In the genomic region with DNA sequence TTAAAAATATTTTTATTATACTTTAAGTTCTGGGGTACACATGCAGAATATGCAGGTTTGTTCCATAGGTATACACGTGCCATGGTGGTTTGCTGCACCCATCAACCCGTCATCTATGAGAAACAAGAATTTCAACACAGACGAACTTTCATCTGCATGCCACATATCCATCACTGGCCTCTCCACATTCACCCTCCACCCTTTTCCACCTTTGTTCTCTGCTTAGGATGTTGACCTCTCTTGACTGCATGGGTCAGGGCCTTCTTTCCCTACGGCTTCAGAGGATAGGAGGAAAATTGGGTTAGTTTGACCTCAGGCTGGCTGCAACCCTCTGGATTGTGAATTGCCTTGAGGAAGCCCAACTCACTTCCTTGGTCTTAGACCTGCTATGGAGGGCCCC, we compare ENCODE assay signal across 1 cellular context.
TF ChIP-seq lines count a peak whose summit lies in the region.

No MANE protein-coding gene starts in this region.

TF ChIP-seq in HepG2, 621 proteins besides CTCF, POLR2A, EP300 and RAD21 (continued from another document and continues in another):
- TF ChIP-seq, protein P1, sequence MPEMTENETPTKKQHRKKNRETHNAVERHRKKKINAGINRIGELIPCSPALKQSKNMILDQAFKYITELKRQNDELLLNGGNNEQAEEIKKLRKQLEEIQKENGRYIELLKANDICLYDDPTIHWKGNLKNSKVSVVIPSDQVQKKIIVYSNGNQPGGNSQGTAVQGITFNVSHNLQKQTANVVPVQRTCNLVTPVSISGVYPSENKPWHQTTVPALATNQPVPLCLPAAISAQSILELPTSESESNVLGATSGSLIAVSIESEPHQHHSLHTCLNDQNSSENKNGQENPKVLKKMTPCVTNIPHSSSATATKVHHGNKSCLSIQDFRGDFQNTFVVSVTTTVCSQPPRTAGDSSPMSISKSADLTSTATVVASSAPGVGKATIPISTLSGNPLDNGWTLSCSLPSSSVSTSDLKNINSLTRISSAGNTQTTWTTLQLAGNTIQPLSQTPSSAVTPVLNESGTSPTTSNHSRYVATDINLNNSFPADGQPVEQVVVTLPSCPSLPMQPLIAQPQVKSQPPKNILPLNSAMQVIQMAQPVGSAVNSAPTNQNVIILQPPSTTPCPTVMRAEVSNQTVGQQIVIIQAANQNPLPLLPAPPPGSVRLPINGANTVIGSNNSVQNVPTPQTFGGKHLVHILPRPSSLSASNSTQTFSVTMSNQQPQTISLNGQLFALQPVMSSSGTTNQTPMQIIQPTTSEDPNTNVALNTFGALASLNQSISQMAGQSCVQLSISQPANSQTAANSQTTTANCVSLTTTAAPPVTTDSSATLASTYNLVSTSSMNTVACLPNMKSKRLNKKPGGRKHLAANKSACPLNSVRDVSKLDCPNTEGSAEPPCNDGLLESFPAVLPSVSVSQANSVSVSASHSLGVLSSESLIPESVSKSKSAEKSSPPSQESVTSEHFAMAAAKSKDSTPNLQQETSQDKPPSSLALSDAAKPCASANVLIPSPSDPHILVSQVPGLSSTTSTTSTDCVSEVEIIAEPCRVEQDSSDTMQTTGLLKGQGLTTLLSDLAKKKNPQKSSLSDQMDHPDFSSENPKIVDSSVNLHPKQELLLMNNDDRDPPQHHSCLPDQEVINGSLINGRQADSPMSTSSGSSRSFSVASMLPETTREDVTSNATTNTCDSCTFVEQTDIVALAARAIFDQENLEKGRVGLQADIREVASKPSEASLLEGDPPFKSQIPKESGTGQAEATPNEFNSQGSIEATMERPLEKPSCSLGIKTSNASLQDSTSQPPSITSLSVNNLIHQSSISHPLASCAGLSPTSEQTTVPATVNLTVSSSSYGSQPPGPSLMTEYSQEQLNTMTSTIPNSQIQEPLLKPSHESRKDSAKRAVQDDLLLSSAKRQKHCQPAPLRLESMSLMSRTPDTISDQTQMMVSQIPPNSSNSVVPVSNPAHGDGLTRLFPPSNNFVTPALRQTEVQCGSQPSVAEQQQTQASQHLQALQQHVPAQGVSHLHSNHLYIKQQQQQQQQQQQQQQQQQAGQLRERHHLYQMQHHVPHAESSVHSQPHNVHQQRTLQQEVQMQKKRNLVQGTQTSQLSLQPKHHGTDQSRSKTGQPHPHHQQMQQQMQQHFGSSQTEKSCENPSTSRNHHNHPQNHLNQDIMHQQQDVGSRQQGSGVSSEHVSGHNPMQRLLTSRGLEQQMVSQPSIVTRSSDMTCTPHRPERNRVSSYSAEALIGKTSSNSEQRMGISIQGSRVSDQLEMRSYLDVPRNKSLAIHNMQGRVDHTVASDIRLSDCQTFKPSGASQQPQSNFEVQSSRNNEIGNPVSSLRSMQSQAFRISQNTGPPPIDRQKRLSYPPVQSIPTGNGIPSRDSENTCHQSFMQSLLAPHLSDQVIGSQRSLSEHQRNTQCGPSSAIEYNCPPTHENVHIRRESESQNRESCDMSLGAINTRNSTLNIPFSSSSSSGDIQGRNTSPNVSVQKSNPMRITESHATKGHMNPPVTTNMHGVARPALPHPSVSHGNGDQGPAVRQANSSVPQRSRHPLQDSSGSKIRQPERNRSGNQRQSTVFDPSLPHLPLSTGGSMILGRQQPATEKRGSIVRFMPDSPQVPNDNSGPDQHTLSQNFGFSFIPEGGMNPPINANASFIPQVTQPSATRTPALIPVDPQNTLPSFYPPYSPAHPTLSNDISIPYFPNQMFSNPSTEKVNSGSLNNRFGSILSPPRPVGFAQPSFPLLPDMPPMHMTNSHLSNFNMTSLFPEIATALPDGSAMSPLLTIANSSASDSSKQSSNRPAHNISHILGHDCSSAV (CRISPR knock-in tag; IDR thresholded peaks at IDR 0.05; ENCODE audit: borderline replicate concordance): no peak
- TF ChIP-seq ZSCAN30 (CRISPR knock-in tag; IDR thresholded peaks at IDR 0.05) (no peak), DNMT3B (CRISPR knock-in tag; conservative IDR thresholded peaks at IDR 0.05) (no peak), ZNF33B (CRISPR knock-in tag; IDR thresholded peaks at IDR 0.05) (no peak), MED1 (CRISPR knock-in tag; IDR thresholded peaks at IDR 0.05) (peak; percentile 45; the same call in 1 of the 2 replicates), ZNF331 (CRISPR knock-in tag; IDR thresholded peaks at IDR 0.05) (no peak), GZF1 (CRISPR knock-in tag; IDR thresholded peaks at IDR 0.05) (no peak), CHD4 (IDR thresholded peaks at IDR 0.05; ENCODE audit: borderline replicate concordance, low read length) (no peak), SOX5 (CRISPR knock-in tag; IDR thresholded peaks at IDR 0.05; ENCODE audit: borderline replicate concordance) (peak; percentile 69), ZNF75D (CRISPR knock-in tag; IDR thresholded peaks at IDR 0.05; ENCODE audit: borderline replicate concordance) (no peak), IRF2 (CRISPR knock-in tag; IDR thresholded peaks at IDR 0.05) (no peak), KDM5B (CRISPR knock-in tag; IDR thresholded peaks at IDR 0.05; ENCODE audit: borderline replicate concordance) (no peak), NR1H2 (CRISPR knock-in tag; IDR thresholded peaks at IDR 0.05; ENCODE audit: borderline replicate concordance, low read depth) (no peak), ZNF773 (CRISPR knock-in tag; IDR thresholded peaks at IDR 0.05; ENCODE audit: borderline replicate concordance) (no peak), ZMYM4 (CRISPR knock-in tag; IDR thresholded peaks at IDR 0.05) (peak; percentile 79), ZC3H13 (CRISPR knock-in tag; IDR thresholded peaks at IDR 0.05) (no peak), SNRNP70 (IDR thresholded peaks at IDR 0.05; ENCODE audit: low read depth, low read length) (no peak), ZNF879 (CRISPR knock-in tag; IDR thresholded peaks at IDR 0.05) (no peak), PHF21A (CRISPR knock-in tag; IDR thresholded peaks at IDR 0.05) (no peak), LCORL (IDR thresholded peaks at IDR 0.05) (no peak), LCORL (CRISPR knock-in tag; IDR thresholded peaks at IDR 0.05) (0 out of 2 replicates have a peak, but pooled peaks have one; percentile 10), THAP11 (CRISPR knock-in tag; IDR thresholded peaks at IDR 0.05) (no peak), WIZ (CRISPR knock-in tag; IDR thresholded peaks at IDR 0.05) (peak; percentile 56; the same call in 1 of the 2 replicates), ZNF766 (CRISPR knock-in tag; IDR thresholded peaks at IDR 0.05; ENCODE audit: borderline replicate concordance) (no peak), ZNF10 (CRISPR knock-in tag; IDR thresholded peaks at IDR 0.05; ENCODE audit: borderline replicate concordance, low read depth) (no peak), HDAC1 (CRISPR knock-in tag; IDR thresholded peaks at IDR 0.05) (no peak), ZNF619 (CRISPR knock-in tag; IDR thresholded peaks at IDR 0.05) (no peak), POGZ (CRISPR knock-in tag; IDR thresholded peaks at IDR 0.05) (peak; percentile 62; the same call in 1 of the 2 replicates), SNAPC2 (CRISPR knock-in tag; IDR thresholded peaks at IDR 0.05) (no peak), ISL2 (CRISPR knock-in tag; IDR thresholded peaks at IDR 0.05) (no peak)
- TF ChIP-seq, protein P2, sequence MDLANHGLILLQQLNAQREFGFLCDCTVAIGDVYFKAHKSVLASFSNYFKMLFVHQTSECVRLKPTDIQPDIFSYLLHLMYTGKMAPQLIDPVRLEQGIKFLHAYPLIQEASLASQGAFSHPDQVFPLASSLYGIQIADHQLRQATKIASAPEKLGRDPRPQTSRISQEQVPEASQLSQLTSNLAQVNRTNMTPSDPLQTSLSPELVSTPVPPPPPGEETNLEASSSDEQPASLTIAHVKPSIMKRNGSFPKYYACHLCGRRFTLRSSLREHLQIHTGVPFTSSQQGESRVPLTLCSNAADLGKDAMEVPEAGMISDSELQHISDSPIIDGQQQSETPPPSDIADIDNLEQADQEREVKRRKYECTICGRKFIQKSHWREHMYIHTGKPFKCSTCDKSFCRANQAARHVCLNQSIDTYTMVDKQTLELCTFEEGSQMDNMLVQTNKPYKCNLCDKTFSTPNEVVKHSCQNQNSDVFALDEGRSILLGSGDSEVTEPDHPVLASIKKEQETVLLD (CRISPR knock-in tag; IDR thresholded peaks at IDR 0.05; ENCODE audit: low read depth): no peak
- TF ChIP-seq, protein P3, sequence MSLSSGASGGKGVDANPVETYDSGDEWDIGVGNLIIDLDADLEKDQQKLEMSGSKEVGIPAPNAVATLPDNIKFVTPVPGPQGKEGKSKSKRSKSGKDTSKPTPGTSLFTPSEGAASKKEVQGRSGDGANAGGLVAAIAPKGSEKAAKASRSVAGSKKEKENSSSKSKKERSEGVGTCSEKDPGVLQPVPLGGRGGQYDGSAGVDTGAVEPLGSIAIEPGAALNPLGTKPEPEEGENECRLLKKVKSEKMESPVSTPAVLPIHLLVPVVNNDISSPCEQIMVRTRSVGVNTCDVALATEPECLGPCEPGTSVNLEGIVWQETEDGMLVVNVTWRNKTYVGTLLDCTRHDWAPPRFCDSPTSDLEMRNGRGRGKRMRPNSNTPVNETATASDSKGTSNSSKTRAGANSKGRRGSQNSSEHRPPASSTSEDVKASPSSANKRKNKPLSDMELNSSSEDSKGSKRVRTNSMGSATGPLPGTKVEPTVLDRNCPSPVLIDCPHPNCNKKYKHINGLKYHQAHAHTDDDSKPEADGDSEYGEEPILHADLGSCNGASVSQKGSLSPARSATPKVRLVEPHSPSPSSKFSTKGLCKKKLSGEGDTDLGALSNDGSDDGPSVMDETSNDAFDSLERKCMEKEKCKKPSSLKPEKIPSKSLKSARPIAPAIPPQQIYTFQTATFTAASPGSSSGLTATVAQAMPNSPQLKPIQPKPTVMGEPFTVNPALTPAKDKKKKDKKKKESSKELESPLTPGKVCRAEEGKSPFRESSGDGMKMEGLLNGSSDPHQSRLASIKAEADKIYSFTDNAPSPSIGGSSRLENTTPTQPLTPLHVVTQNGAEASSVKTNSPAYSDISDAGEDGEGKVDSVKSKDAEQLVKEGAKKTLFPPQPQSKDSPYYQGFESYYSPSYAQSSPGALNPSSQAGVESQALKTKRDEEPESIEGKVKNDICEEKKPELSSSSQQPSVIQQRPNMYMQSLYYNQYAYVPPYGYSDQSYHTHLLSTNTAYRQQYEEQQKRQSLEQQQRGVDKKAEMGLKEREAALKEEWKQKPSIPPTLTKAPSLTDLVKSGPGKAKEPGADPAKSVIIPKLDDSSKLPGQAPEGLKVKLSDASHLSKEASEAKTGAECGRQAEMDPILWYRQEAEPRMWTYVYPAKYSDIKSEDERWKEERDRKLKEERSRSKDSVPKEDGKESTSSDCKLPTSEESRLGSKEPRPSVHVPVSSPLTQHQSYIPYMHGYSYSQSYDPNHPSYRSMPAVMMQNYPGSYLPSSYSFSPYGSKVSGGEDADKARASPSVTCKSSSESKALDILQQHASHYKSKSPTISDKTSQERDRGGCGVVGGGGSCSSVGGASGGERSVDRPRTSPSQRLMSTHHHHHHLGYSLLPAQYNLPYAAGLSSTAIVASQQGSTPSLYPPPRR (CRISPR knock-in tag; IDR thresholded peaks at IDR 0.05; ENCODE audit: borderline replicate concordance): no peak
- TF ChIP-seq, protein P4, sequence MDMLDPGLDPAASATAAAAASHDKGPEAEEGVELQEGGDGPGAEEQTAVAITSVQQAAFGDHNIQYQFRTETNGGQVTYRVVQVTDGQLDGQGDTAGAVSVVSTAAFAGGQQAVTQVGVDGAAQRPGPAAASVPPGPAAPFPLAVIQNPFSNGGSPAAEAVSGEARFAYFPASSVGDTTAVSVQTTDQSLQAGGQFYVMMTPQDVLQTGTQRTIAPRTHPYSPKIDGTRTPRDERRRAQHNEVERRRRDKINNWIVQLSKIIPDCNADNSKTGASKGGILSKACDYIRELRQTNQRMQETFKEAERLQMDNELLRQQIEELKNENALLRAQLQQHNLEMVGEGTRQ (IDR thresholded peaks at IDR 0.05; ENCODE audit: low read depth, low read length): no peak
- TF ChIP-seq, protein P4 (CRISPR knock-in tag; IDR thresholded peaks at IDR 0.05; ENCODE audit: borderline replicate concordance): no peak
- TF ChIP-seq, protein P5, sequence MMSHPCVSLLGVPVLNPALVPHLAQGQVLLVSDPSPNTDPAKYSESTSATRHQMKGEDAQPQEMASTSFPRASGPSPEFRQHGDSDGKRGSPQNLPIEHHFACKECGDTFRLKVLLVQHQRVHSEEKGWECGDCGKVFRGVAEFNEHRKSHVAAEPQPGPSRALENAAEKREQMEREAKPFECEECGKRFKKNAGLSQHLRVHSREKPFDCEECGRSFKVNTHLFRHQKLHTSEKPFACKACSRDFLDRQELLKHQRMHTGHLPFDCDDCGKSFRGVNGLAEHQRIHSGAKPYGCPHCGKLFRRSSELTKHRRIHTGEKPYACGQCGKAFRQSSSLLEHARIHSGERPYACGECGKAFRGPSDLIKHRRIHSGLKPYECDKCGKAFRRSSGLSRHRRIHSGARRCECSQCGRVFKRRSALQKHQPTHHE (CRISPR knock-in tag; IDR thresholded peaks at IDR 0.05; ENCODE audit: borderline replicate concordance): no peak
- TF ChIP-seq, protein P6, sequence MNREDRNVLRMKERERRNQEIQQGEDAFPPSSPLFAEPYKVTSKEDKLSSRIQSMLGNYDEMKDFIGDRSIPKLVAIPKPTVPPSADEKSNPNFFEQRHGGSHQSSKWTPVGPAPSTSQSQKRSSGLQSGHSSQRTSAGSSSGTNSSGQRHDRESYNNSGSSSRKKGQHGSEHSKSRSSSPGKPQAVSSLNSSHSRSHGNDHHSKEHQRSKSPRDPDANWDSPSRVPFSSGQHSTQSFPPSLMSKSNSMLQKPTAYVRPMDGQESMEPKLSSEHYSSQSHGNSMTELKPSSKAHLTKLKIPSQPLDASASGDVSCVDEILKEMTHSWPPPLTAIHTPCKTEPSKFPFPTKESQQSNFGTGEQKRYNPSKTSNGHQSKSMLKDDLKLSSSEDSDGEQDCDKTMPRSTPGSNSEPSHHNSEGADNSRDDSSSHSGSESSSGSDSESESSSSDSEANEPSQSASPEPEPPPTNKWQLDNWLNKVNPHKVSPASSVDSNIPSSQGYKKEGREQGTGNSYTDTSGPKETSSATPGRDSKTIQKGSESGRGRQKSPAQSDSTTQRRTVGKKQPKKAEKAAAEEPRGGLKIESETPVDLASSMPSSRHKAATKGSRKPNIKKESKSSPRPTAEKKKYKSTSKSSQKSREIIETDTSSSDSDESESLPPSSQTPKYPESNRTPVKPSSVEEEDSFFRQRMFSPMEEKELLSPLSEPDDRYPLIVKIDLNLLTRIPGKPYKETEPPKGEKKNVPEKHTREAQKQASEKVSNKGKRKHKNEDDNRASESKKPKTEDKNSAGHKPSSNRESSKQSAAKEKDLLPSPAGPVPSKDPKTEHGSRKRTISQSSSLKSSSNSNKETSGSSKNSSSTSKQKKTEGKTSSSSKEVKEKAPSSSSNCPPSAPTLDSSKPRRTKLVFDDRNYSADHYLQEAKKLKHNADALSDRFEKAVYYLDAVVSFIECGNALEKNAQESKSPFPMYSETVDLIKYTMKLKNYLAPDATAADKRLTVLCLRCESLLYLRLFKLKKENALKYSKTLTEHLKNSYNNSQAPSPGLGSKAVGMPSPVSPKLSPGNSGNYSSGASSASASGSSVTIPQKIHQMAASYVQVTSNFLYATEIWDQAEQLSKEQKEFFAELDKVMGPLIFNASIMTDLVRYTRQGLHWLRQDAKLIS (CRISPR knock-in tag; IDR thresholded peaks at IDR 0.05): no peak
- TF ChIP-seq, protein P7, sequence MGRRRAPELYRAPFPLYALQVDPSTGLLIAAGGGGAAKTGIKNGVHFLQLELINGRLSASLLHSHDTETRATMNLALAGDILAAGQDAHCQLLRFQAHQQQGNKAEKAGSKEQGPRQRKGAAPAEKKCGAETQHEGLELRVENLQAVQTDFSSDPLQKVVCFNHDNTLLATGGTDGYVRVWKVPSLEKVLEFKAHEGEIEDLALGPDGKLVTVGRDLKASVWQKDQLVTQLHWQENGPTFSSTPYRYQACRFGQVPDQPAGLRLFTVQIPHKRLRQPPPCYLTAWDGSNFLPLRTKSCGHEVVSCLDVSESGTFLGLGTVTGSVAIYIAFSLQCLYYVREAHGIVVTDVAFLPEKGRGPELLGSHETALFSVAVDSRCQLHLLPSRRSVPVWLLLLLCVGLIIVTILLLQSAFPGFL (CRISPR knock-in tag; IDR thresholded peaks at IDR 0.05): no peak
